In the genomic region with DNA sequence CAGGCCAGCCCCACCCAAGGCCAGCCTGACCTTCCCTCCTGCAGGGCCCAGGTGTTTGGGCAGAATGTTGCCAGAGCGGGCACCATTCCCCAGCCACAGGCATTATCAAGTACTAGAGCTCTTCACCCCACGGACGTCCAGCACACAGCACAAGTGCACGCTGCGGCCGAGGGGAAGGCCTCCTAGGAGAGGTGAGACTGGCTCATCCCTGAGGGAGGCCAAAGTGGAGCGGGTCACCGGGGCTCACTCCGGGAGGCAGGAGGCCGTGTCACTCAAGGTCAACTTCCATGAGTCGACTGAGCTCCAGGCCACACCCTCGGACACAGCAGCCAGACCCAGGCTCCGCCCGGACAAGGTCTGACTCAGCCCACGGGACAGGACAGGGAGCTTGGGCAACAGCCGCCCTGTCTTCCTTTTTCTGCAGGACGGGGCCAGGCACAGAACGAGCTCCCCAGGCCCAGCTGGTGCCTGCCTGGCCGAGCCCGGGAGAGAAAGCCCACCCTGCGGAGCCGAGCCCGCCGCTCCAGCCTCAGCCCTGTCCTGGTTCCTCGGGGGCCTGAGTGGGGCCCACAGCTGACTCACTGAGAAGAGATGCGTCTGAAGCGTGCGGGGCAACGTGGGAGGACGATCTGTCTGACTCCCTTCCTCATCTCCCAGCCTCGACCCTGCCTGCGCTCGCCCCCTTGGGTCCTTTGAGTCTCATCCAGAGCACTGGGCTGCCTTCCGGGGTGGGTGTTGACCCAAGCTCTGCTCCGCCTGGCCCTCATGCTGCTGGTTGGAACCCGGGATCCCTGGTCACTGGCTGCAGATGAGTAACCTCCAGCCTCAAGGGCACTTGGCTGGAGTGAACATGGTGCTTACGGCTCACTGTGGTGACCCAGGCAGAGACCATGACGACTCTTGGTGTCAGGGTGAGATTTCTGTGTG, we compare ENCODE assay signal across 1 cellular context.
TF ChIP-seq lines count a peak whose summit lies in the region.

No MANE protein-coding gene starts in this region.

TF ChIP-seq in K562, 482 proteins besides CTCF, POLR2A, EP300 and RAD21 (continued from another document):
- TF ChIP-seq GTF2F1 (IDR thresholded peaks at IDR 0.05; ENCODE audit: low read depth, low read length) = peak; percentile 76; the same call in 1 of the 2 replicates
- TF ChIP-seq, protein P1, sequence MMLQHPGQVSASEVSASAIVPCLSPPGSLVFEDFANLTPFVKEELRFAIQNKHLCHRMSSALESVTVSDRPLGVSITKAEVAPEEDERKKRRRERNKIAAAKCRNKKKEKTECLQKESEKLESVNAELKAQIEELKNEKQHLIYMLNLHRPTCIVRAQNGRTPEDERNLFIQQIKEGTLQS (IDR thresholded peaks at IDR 0.05) = peak; percentile 86; the same call in 1 of the 2 replicates
- TF ChIP-seq, protein P1 (CRISPR knock-in tag; conservative IDR thresholded peaks at IDR 0.05) = no peak
- no peak for TF ChIP-seq RFX5 (IDR thresholded peaks at IDR 0.05; ENCODE audit: low read depth, low read length)
- TF ChIP-seq, protein P2, sequence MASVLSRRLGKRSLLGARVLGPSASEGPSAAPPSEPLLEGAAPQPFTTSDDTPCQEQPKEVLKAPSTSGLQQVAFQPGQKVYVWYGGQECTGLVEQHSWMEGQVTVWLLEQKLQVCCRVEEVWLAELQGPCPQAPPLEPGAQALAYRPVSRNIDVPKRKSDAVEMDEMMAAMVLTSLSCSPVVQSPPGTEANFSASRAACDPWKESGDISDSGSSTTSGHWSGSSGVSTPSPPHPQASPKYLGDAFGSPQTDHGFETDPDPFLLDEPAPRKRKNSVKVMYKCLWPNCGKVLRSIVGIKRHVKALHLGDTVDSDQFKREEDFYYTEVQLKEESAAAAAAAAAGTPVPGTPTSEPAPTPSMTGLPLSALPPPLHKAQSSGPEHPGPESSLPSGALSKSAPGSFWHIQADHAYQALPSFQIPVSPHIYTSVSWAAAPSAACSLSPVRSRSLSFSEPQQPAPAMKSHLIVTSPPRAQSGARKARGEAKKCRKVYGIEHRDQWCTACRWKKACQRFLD (CRISPR knock-in tag; IDR thresholded peaks at IDR 0.05) = 0 out of 2 replicates have a peak, but pooled peaks have one; percentile 57
- TF ChIP-seq ZNF766 (CRISPR knock-in tag; conservative IDR thresholded peaks at IDR 0.05) = peak; percentile 68; the same call in 1 of the 2 replicates
- TF ChIP-seq TRIM24 (IDR thresholded peaks at IDR 0.05) = peak in 1 of 2 experiments; percentile 21; a peak in 1 of 4 replicates
- TF ChIP-seq, protein P3, sequence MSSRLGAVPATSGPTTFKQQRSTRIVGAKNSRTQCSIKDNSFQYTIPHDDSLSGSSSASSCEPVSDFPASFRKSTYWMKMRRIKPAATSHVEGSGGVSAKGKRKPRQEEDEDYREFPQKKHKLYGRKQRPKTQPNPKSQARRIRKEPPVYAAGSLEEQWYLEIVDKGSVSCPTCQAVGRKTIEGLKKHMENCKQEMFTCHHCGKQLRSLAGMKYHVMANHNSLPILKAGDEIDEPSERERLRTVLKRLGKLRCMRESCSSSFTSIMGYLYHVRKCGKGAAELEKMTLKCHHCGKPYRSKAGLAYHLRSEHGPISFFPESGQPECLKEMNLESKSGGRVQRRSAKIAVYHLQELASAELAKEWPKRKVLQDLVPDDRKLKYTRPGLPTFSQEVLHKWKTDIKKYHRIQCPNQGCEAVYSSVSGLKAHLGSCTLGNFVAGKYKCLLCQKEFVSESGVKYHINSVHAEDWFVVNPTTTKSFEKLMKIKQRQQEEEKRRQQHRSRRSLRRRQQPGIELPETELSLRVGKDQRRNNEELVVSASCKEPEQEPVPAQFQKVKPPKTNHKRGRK (tag; IDR thresholded peaks at IDR 0.05) = no peak
- peak; percentile 52; the same call in 1 of the 2 replicates for TF ChIP-seq SMARCA4 (IDR thresholded peaks at IDR 0.05)
- TF ChIP-seq C11orf30 (IDR thresholded peaks at IDR 0.05; ENCODE audit: low read depth) = no peak; the same call in 1 of the 2 replicates
- TF ChIP-seq ZNF12 (CRISPR knock-in tag; IDR thresholded peaks at IDR 0.05) = peak; percentile 67; the same call in 1 of the 2 replicates
- TF ChIP-seq GTF2E2 (tag; IDR thresholded peaks at IDR 0.05) = peak; percentile 50; the same call in 1 of the 2 replicates
- TF ChIP-seq JUNB (CRISPR knock-in tag; conservative IDR thresholded peaks at IDR 0.05) = 0 out of 2 replicates have a peak, but pooled peaks have one; percentile 7
- TF ChIP-seq, protein P4, sequence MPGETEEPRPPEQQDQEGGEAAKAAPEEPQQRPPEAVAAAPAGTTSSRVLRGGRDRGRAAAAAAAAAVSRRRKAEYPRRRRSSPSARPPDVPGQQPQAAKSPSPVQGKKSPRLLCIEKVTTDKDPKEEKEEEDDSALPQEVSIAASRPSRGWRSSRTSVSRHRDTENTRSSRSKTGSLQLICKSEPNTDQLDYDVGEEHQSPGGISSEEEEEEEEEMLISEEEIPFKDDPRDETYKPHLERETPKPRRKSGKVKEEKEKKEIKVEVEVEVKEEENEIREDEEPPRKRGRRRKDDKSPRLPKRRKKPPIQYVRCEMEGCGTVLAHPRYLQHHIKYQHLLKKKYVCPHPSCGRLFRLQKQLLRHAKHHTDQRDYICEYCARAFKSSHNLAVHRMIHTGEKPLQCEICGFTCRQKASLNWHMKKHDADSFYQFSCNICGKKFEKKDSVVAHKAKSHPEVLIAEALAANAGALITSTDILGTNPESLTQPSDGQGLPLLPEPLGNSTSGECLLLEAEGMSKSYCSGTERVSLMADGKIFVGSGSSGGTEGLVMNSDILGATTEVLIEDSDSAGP (CRISPR knock-in tag; IDR thresholded peaks at IDR 0.05) = no peak; the same call in 1 of the 2 replicates
- TF ChIP-seq YBX1 (IDR thresholded peaks at IDR 0.05) = no peak
- peak; percentile 18; the same call in 1 of the 2 replicates for TF ChIP-seq GABPB1 (CRISPR knock-in tag; IDR thresholded peaks at IDR 0.05)
- peak in 1 of 2 experiments; percentile 78; a peak in 2 of 4 replicates for TF ChIP-seq SRF (CRISPR knock-in tag; IDR thresholded peaks at IDR 0.05)
- TF ChIP-seq CBX3 (IDR thresholded peaks at IDR 0.05; ENCODE audit: borderline replicate concordance in 1 of 2, low read length in 2 of 2) = peak in 1 of 2 experiments; percentile 20; a peak in 1 of 3 replicates
- peak; percentile 73 for TF ChIP-seq TBP (optimal IDR thresholded peaks at IDR 0.05; ENCODE audit: low read depth, low read length)
TF ChIP-seq in K562: peak in this region for 108.
